8 cellular contexts compared by ENCODE assay signal in the genomic region with DNA sequence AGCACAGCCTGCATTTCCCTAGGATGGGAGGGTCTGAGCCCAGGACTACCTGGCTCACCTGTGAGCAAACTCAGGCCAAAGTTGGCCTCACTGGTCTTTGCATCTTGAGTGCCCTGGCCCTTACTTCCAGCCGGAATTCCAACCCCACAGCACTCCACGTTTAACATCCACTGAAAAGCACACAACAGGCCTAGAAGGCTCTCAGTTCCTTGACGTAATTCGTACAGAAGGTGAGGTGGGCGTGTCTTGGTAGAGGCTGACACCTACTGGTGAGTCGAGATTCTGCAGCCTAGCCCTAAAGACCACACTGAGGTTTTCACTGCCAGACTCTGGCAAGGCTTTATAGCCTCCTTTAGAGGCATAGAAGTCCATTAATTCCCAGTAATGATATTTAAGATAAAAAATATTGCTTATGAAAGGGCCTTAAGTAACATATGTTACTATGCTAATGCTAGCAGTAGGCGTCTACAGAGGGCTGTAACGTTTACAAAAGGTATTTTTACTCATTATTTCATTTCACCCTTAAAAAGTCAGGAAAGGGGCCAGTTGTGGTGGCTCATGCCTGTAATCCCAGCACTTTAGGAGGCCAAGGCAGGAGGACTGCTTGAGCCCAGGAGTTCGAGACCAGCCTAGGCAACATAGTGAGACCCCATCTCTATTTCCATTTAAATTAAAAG.
DNase-seq lines count a peak whose midpoint lies in the region; ATAC-seq and TF ChIP-seq lines count a peak whose summit lies in the region.

No MANE protein-coding gene starts in this region.

- H3K27me3 ChIP-seq in osteoblast (ENCODE audit: insufficient read depth, low read length) (no peaks in the 10 kb centered on the region), uterus (no peaks in the 10 kb centered on the region)

- no peak overlapping the region for H2AFZ ChIP-seq in osteoblast (ENCODE audit: low read length)

- ATAC-seq in GM19438 (IDR thresholded peaks at IDR 0.05; ENCODE audit: low read depth, unreplicated experiment): peak; percentile 64
- ATAC-seq in esophagus mucosa: peak; percentile 84

- TF ChIP-seq POLR2A in uterus (IDR thresholded peaks at IDR 0.05): no peak

- intact Hi-C loops in uterus (cut with DNase I; ENCODE audit: low total_unique reads): no loop called here

- H3K36me3 ChIP-seq in osteoblast (ENCODE audit: insufficient read depth, low read length) (no peaks in the 10 kb centered on the region), uterus (no peaks in the 10 kb centered on the region)

- H3K4me3 ChIP-seq in osteoblast (ENCODE audit: insufficient read depth, low read length) (no peak overlapping the region), uterus (no peak overlapping the region)

- H3K4me2 ChIP-seq in osteoblast (ENCODE audit: insufficient read depth, low read length): no peak overlapping the region

- peak; percentile 47 for DNase-seq in Ammon's horn (ENCODE audit: low spot score)
- peak; percentile 98 for DNase-seq in NOMO-1 treated with DMSO at 0.1 percent for 48 hours (lab: John Stamatoyannopoulos, UW; ENCODE audit: unreplicated experiment)
- peak; percentile 39 for DNase-seq in activated CD8-positive, alpha-beta memory T cell treated with anti-CD3 and anti-CD28 coated beads, Interleukin-2, amount 50 U/mL, for 1 hour (ENCODE audit: extremely low read depth)
- DNase-seq in osteoblast (ENCODE audit: insufficient read length, low spot score, missing footprints): peak; percentile 87
- DNase-seq in uterus: no peak
- DNase-seq in NCI-H1436 treated with DMSO at 0.1 percent for 48 hours (lab: John Stamatoyannopoulos, UW): no peak

- no peak overlapping the region for H3K27ac ChIP-seq in osteoblast (ENCODE audit: low read depth, low read length)
- no peak overlapping the region for H3K27ac ChIP-seq in uterus

- peaks cover 6% of the 10 kb centered on the region for H4K20me1 ChIP-seq in osteoblast (ENCODE audit: insufficient read depth, low read length)

- peak; percentile 65 for TF ChIP-seq CTCF in osteoblast (IDR thresholded peaks at IDR 0.05; ENCODE audit: extremely low read depth, low read depth, low read length)
- peak; percentile 9 to 38 (median 28) for TF ChIP-seq CTCF in uterus (IDR thresholded peaks at IDR 0.05)

- H3K4me1 ChIP-seq in osteoblast (ENCODE audit: insufficient read depth, low read length) (peaks cover 20% of the 10 kb centered on the region), uterus (no peaks in the 10 kb centered on the region)

- no peaks in the 10 kb centered on the region for H3K9me3 ChIP-seq in osteoblast (ENCODE audit: low read depth, low read length)
- H3K9me3 ChIP-seq in uterus: no peaks in the 10 kb centered on the region

- peaks cover 5% of the 10 kb centered on the region for H3K79me2 ChIP-seq in osteoblast (ENCODE audit: insufficient read depth, low read length)

Comparison
In these comparisons a context has a peak if more than half of its experiments do, and no peak if none do; other contexts are left out.
1. DNase-seq: peak in Ammon's horn (single experiment), NOMO-1 treated with DMSO at 0.1 percent for 48 hours (single experiment), activated CD8-positive, alpha-beta memory T cell treated with anti-CD3 and anti-CD28 coated beads, Interleukin-2, amount 50 U/mL, for 1 hour (single experiment) and osteoblast (single experiment); none in uterus (0 of 2) and NCI-H1436 treated with DMSO at 0.1 percent for 48 hours (single experiment).